In the genomic region with DNA sequence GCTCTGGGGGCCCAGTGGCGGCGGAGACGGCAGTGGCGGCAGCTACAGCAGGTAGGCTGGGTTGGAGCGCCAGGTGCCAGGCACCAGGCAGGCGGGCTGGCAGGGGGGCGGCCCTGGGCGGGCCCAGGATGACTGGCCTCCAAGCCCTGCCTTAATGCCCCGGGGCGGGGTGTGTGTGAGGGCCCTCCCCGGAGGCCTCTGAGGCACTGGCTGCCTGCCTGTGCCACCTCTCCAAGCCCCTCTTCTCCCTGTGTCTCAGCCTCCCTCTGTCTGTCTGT, we compare ENCODE assay signal across 16 cellular contexts. TPM values are rescaled to one million over a fixed set of nuclear protein-coding genes. Genes with fewer than 3 reads are reported as not detected.
DNase-seq lines count a peak whose midpoint lies in the region; ATAC-seq and TF ChIP-seq lines count a peak whose summit lies in the region.
"Had no signal": no experiment of that assay in that cellular context is flagged by ENCODE, and none has a peak within 500 bp of the region (broad histone marks: within the 10 kb centered on the region; RNA-seq: fewer than 3 reads in every experiment).

A gene with protein sequence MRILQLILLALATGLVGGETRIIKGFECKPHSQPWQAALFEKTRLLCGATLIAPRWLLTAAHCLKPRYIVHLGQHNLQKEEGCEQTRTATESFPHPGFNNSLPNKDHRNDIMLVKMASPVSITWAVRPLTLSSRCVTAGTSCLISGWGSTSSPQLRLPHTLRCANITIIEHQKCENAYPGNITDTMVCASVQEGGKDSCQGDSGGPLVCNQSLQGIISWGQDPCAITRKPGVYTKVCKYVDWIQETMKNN (minus strand): TSS at position 63 of the 278 bp plus-strand sequence. CDS start 985 bp downstream, outside the sequence.

- H3K27ac ChIP-seq in testis, result peak within 1 kb of the TSS in 1 of 2 donors; percentile 64
- no peak within 1 kb of the TSS for H3K27ac ChIP-seq in effector memory CD4-positive, alpha-beta T cell (ENCODE audit: insufficient read depth, low read length, poor library complexity, severe bottlenecking)
- H3K27ac ChIP-seq: neutrophil, transverse colon had no signal

- H3K36me3 ChIP-seq in testis (ENCODE audit: low read depth, missing control alignments), result no peaks in the 10 kb centered on the region
- no peaks in the 10 kb centered on the region for H3K36me3 ChIP-seq in effector memory CD4-positive, alpha-beta T cell (ENCODE audit: control insufficient read depth, insufficient read depth, low read length)
- H3K36me3 ChIP-seq: neutrophil, transverse colon had no signal

- H3K36me3 Mint-ChIP-seq in glutamatergic neuron (ENCODE audit: unreplicated experiment), result peaks cover 4% of the 10 kb centered on the region

- peak within 1 kb of the TSS; percentile 56 for H3K4me3 Mint-ChIP-seq in glutamatergic neuron (ENCODE audit: unreplicated experiment)
- H3K4me3 Mint-ChIP-seq: activated CD8-positive, alpha-beta T cell treated with anti-CD3 and anti-CD28 coated beads, Interleukin-2, amount 10 ng/mL, durations not matched to agents 7 days and 5 days had no signal

- intact Hi-C loops in testis (cut with DNase I; ENCODE audit: low total_unique reads), result loop anchor here (10.0 kb wide), 1 partner anchor 58 kb away; a partner anchor contains a TSS

- H3K9me3 Mint-ChIP-seq in glutamatergic neuron (ENCODE audit: unreplicated experiment), result peaks cover 2% of the 10 kb centered on the region

- peak within 1 kb of the TSS; percentile 1 for H3K27ac Mint-ChIP-seq in glutamatergic neuron (ENCODE audit: unreplicated experiment)
- H3K27ac Mint-ChIP-seq: activated CD8-positive, alpha-beta T cell treated with anti-CD3 and anti-CD28 coated beads, Interleukin-2, amount 10 ng/mL, durations not matched to agents 7 days and 5 days had no signal

- H3K27me3 Mint-ChIP-seq in glutamatergic neuron (ENCODE audit: unreplicated experiment), result peaks cover 6% of the 10 kb centered on the region

- no peaks in the 10 kb centered on the region for H3K27me3 ChIP-seq in testis
- H3K27me3 ChIP-seq in effector memory CD4-positive, alpha-beta T cell (replicated peaks; ENCODE audit: control insufficient read depth, insufficient read depth, low read length, poor library complexity, severe bottlenecking), result peaks cover 2% of the 10 kb centered on the region

- no peaks in the 10 kb centered on the region for H3K4me1 Mint-ChIP-seq in glutamatergic neuron (ENCODE audit: low read depth, unreplicated experiment)

- 87 to 89% methylated on average over 11 of the region's 11 CpGs for WGBS in testis, 2 donors

- no peak for ATAC-seq in activated CD4-positive, CD25-positive, alpha-beta regulatory T cell treated with anti-CD3 and anti-CD28 coated beads, Interleukin-2, amount 50 U/mL, for 24 hours
- ATAC-seq: activated CD8-positive, alpha-beta T cell treated with anti-CD3 and anti-CD28 coated beads, Interleukin-2, amount 10 ng/mL, durations not matched to agents 7 days and 5 days had no signal

- DNase-seq in NCI-H748 (lab: John Stamatoyannopoulos, UW; ENCODE audit: unreplicated experiment), result peak; percentile 64
- no peak for DNase-seq in NCI-H748 treated with DMSO at 0.1 percent for 48 hours (lab: John Stamatoyannopoulos, UW)
- DNase-seq in NCI-H510A (lab: John Stamatoyannopoulos, UW), result peak; percentile 59
- DNase-seq in glutamatergic neuron, result no peak
- DNase-seq in testis, result no peak
- DNase-seq in effector memory CD4-positive, alpha-beta T cell, result no peak
- no peak for DNase-seq in activated CD4-positive, CD25-positive, alpha-beta regulatory T cell treated with anti-CD3 and anti-CD28 coated beads, Interleukin-2, amount 50 U/mL, for 72 hours
- DNase-seq: activated CD8-positive, alpha-beta T cell treated with anti-CD3 and anti-CD28 coated beads, Interleukin-2, amount 10 ng/mL, durations not matched to agents 7 days and 5 days; activated naive CD4-positive, alpha-beta T cell; Caco-2; head of caudate nucleus; SHP77; transverse colon had no signal

- H3K4me1 ChIP-seq in testis, result peaks cover 26% of the 10 kb centered on the region
- no peaks in the 10 kb centered on the region for H3K4me1 ChIP-seq in effector memory CD4-positive, alpha-beta T cell (ENCODE audit: control insufficient read depth, insufficient read depth, low read length, poor library complexity, severe bottlenecking)
- H3K4me1 ChIP-seq: Caco-2, transverse colon had no signal

- no peaks in the 10 kb centered on the region for H3K9me3 ChIP-seq in testis
- H3K9me3 ChIP-seq in effector memory CD4-positive, alpha-beta T cell (ENCODE audit: control insufficient read depth, low read length), result no peaks in the 10 kb centered on the region
- H3K9me3 ChIP-seq: Caco-2, neutrophil, transverse colon had no signal

- TF ChIP-seq POLR2A in testis (IDR thresholded peaks at IDR 0.05), result no peak

- TF ChIP-seq CTCF in glutamatergic neuron (IDR thresholded peaks at IDR 0.05; ENCODE audit: partially characterized antibody, unreplicated experiment) (no peak), testis (IDR thresholded peaks at IDR 0.05) (no peak)

- no peak within 1 kb of the TSS for H3K4me3 ChIP-seq in testis
- H3K4me3 ChIP-seq in effector memory CD4-positive, alpha-beta T cell (ENCODE audit: insufficient read depth, low read depth, low read length, poor library complexity, severe bottlenecking), result no peak within 1 kb of the TSS
- H3K4me3 ChIP-seq: smooth muscle cell, transverse colon had no signal

RNA-seq across cellular contexts. Expression of the gene that starts here (rescaled TPM):
- total RNA-seq in glutamatergic neuron (ENCODE audit: unreplicated experiment) (not detected), testis (10 to 100 TPM; 16.8 to 46.3 TPM)
- 41.1 TPM for polyA plus RNA-seq in testis (ENCODE audit: insufficient read depth, low read depth, low replicate concordance)
- total RNA-seq: activated CD8-positive, alpha-beta T cell treated with anti-CD3 and anti-CD28 coated beads, Interleukin-2, amount 10 ng/mL, durations not matched to agents 7 days and 5 days; Caco-2 had no signal

Comparison
In these comparisons a context has a peak if more than half of its experiments do, and no peak if none do; other contexts are left out.
1. RNA of the gene that starts here (total RNA-seq): 16.8 to 46.3 TPM in testis; not detected in glutamatergic neuron (single experiment); every median in the first group is over 10 times any median in the second.
2. DNase-seq: peak in NCI-H748 (single experiment) and NCI-H510A (single experiment); none in NCI-H748 treated with DMSO at 0.1 percent for 48 hours (single experiment), glutamatergic neuron (single experiment), testis (single experiment), effector memory CD4-positive, alpha-beta T cell (0 of 3) and activated CD4-positive, CD25-positive, alpha-beta regulatory T cell treated with anti-CD3 and anti-CD28 coated beads, Interleukin-2, amount 50 U/mL, for 72 hours (single experiment).